Comparison of ENCODE assay signal across 8 cellular contexts in the genomic region with DNA sequence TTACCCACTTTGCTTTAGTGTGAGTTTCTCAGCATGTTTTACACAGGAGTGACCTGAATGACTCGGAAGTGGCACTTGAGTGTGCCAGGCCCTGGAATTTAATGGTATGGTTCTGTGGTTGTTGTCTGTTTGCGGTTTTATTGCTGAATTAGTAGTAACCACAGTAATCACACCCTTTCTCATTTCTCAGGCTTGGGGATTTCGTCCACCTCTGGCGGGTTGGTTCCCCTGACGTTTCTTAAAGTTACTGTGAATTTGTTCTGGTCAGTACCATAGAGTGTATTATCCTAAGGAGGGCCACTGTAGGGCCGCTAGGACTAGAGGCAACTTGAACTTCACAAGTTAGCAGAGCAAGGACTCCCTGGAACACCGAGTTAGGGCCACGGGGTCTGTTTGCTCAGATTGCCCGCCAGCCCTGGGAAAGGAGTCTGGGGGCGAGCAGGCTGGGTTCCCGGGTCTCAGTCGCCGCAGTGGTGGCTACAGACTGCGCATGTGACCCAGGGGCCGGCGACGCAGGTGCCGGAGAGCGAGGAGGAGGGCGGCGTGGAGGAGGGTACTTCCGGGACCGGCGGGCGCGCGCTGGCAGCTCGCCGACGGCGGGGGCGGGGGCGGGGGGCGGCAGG. TPM values are rescaled to one million over a fixed set of nuclear protein-coding genes. Genes with fewer than 3 reads are reported as not detected.
DNase-seq lines count a peak whose midpoint lies in the region; ATAC-seq, FAIRE-seq and TF ChIP-seq lines count a peak whose summit lies in the region.

No MANE protein-coding gene starts in this region.

- no peaks in the 10 kb centered on the region for H3K36me3 Mint-ChIP-seq in chondrocyte (ENCODE audit: low read depth)
- no peaks in the 10 kb centered on the region for H3K36me3 Mint-ChIP-seq in mesothelial cell of epicardium

- WGBS in urinary bladder = 4% methylated on average over 34 of the region's 34 CpGs

- H3K36me3 ChIP-seq in urinary bladder (ENCODE audit: insufficient read depth) = no peaks in the 10 kb centered on the region

- FAIRE-seq in GM12891 (lab: Jason Lieb, UNC) = no peak

- no peaks in the 10 kb centered on the region for H3K9me3 Mint-ChIP-seq in chondrocyte (ENCODE audit: low read depth)
- no peaks in the 10 kb centered on the region for H3K9me3 Mint-ChIP-seq in mesothelial cell of epicardium

- DNase-seq in GM12891 (ENCODE audit: insufficient read length, low spot score) (no peak), NCI-H510A treated with DMSO at 0.1 percent for 48 hours (lab: John Stamatoyannopoulos, UW) (peak; percentile 85), chondrocyte (ENCODE audit: low spot score) (peak; percentile 82), mesothelial cell of epicardium (ENCODE audit: low spot score in 2 of 2, unreplicated experiment in 2 of 2) (no peak), H4 (ENCODE audit: low spot score) (no peak)

- H3K27ac ChIP-seq in 22Rv1 (peak overlapping the region; percentile 71), urinary bladder (ENCODE audit: low read depth) (peak overlapping the region; percentile 70)

- peak; percentile 87 for ATAC-seq in HG02759 (IDR thresholded peaks at IDR 0.05; ENCODE audit: unreplicated experiment)

- H3K4me1 Mint-ChIP-seq in chondrocyte (ENCODE audit: low read depth) (peaks cover 6% of the 10 kb centered on the region), mesothelial cell of epicardium (peaks cover 33% of the 10 kb centered on the region)

- peak overlapping the region; percentile 73 for H3K4me3 ChIP-seq in urinary bladder (ENCODE audit: low read depth, low read length)

- H3K4me3 Mint-ChIP-seq in chondrocyte (ENCODE audit: unreplicated experiment) (peak overlapping the region; percentile 83), mesothelial cell of epicardium (peak overlapping the region; percentile 90)

- H3K4me1 ChIP-seq in urinary bladder (ENCODE audit: insufficient read depth) = no peaks in the 10 kb centered on the region

- TF ChIP-seq POLR2A in GM12891 (IDR thresholded peaks at IDR 0.05; ENCODE audit: low read depth, low read length) = no peak

- H3K27me3 Mint-ChIP-seq in chondrocyte (ENCODE audit: low read depth) = peaks cover 65% of the 10 kb centered on the region
- peaks cover 49% of the 10 kb centered on the region for H3K27me3 Mint-ChIP-seq in mesothelial cell of epicardium (ENCODE audit: low read depth)

- H3K27ac Mint-ChIP-seq in chondrocyte (ENCODE audit: unreplicated experiment) (no peak overlapping the region), mesothelial cell of epicardium (peak overlapping the region; percentile 88)

- TF ChIP-seq CTCF in 22Rv1 (IDR thresholded peaks at IDR 0.05) = no peak
- no peak for TF ChIP-seq CTCF in chondrocyte (IDR thresholded peaks at IDR 0.05)
- TF ChIP-seq CTCF in mesothelial cell of epicardium (IDR thresholded peaks at IDR 0.05; ENCODE audit: unreplicated experiment) = no peak

TF ChIP-seq in GM12891, 5 proteins besides CTCF, POLR2A, EP300 and RAD21:
- TF ChIP-seq POLR2AphosphoS5 (IDR thresholded peaks at IDR 0.05; ENCODE audit: low read depth, low read length) = 0 out of 2 replicates have a peak, but pooled peaks have one; percentile 34
- TF ChIP-seq TAF1 (IDR thresholded peaks at IDR 0.05; ENCODE audit: low read depth, low read length) = no peak
TF ChIP-seq in GM12891: peak in this region for 1.

RNA-seq across cellular contexts. Expression of a gene that starts 0.5 kb away (rescaled TPM):
- polyA plus RNA-seq in GM12891 (2012; ENCODE audit: low read depth, missing spikeins) = 0.04 TPM
- total RNA-seq in chondrocyte (not detected in 3 replicates), mesothelial cell of epicardium (7.3 to 8.4 TPM (median 8.1 TPM) in 3 replicates), urinary bladder (0.11 TPM)
- polyA plus RNA-seq in urinary bladder = 0.05 TPM
- 0.10 and 0.37 TPM in 2 replicates for total RNA-seq in H4 (2014; rRNA removed; shearing (Covaris generic))

RNA-seq across cellular contexts. Expression of a gene that starts 26.3 kb away (rescaled TPM):
- polyA plus RNA-seq in GM12891 (2012; ENCODE audit: low read depth, missing spikeins) = 27.2 TPM
- 22.2 to 25.0 TPM (median 23.5 TPM) in 3 replicates for total RNA-seq in chondrocyte
- total RNA-seq in mesothelial cell of epicardium = 40.6 to 44.0 TPM (median 42.2 TPM) in 3 replicates
- total RNA-seq in urinary bladder = 31.4 TPM
- polyA plus RNA-seq in urinary bladder = 21.6 TPM
- 43.1 and 69.3 TPM in 2 replicates for total RNA-seq in H4 (2014; rRNA removed; shearing (Covaris generic))

Comparison
In these comparisons a context has a peak if more than half of its experiments do, and no peak if none do; other contexts are left out.
1. DNase-seq: peak in NCI-H510A treated with DMSO at 0.1 percent for 48 hours (single experiment) and chondrocyte (single experiment); none in GM12891 (single experiment), mesothelial cell of epicardium (0 of 2) and H4 (single experiment).